Comparison of ENCODE assay signal across 15 cellular contexts in genomic region chr13:85935868-85936467, GRCh38.
A peak's percentile ranks its signal among the peaks of the same experiment; 100 is the strongest.
DNase-seq lines count a peak whose midpoint lies in the region; ATAC-seq and TF ChIP-seq lines count a peak whose summit lies in the region.
"Had no signal": no experiment of that assay in that cellular context is flagged by ENCODE, and none has a peak within 500 bp of the region (broad histone marks: within the 10 kb centered on the region; RNA-seq: fewer than 3 reads in every experiment).

No MANE protein-coding gene starts in this region.

- H3K4me1 ChIP-seq in HEK293 (ENCODE audit: control insufficient read depth, insufficient read depth, low read length): no peaks in the 10 kb centered on the region
- H3K4me1 ChIP-seq: Caco-2 had no signal

- ATAC-seq in HG03159 (IDR thresholded peaks at IDR 0.05; ENCODE audit: unreplicated experiment): no peak
- ATAC-seq: HepG2 had no signal

- in situ Hi-C loops in Caki2 (cut with HindIII; ENCODE audit: low pct_unique_long_range_greater_than_20kb, low sequenced_read_pairs): no loop called here

- H3K27ac ChIP-seq in HEK293 (ENCODE audit: extremely low read depth, low read depth, low read length): no peak overlapping the region
- H3K27ac ChIP-seq: C4-2B, GM23248 had no signal

- H3K4me3 ChIP-seq in HEK293 (ENCODE audit: low read depth, low read length): no peak overlapping the region
- H3K4me3 ChIP-seq: GM23248 had no signal

- DNase-seq in Caki2 (ENCODE audit: low read depth) (peak; percentile 3), RKO (ENCODE audit: low spot score) (peak; percentile 2), NCI-H345 treated with DMSO at 0.1 percent for 48 hours (lab: John Stamatoyannopoulos, UW; ENCODE audit: unreplicated experiment) (no peak), NAMALWA (ENCODE audit: low spot score) (no peak)
- DNase-seq: AML-193; Caco-2; CD4-positive, alpha-beta T cell; DMS153; GM23248; HCEC 1CT; KBM-7 had no signal

- POLR2A ChIA-PET in HEK293 (lab: Yijun Ruan, JAX): no interaction called here

- no peak for TF ChIP-seq CTCF in HEK293 (tag by site-specific recombination; IDR thresholded peaks at IDR 0.05)

- CTCF ChIA-PET in HEK293 (lab: Yijun Ruan, JAX): no interaction called here

- no peaks in the 10 kb centered on the region for H3K36me3 ChIP-seq in HEK293 (ENCODE audit: control insufficient read depth in 2 of 2, insufficient read depth in 1 of 2, low read length in 2 of 2)

- no peaks in the 10 kb centered on the region for H3K9me3 ChIP-seq in HEK293 (ENCODE audit: control insufficient read depth, insufficient read depth, low read depth, low read length)

TF ChIP-seq in HEK293, 187 proteins besides CTCF, POLR2A, EP300 and RAD21:
- TF ChIP-seq ZFP3 (tag by site-specific recombination; IDR thresholded peaks at IDR 0.05; ENCODE audit: low read depth) (no peak), KLF9 (tag by site-specific recombination; IDR thresholded peaks at IDR 0.05; ENCODE audit: low read depth) (no peak), SETDB1 (IDR thresholded peaks at IDR 0.05; ENCODE audit: insufficient read length, low read length) (peak; percentile 95), ZNF621 (tag by site-specific recombination; IDR thresholded peaks at IDR 0.05) (no peak), TRIM28 (IDR thresholded peaks at IDR 0.05; ENCODE audit: borderline replicate concordance, low read length) (peak; percentile 99; the same call in 1 of the 2 replicates), ZNF626 (tag by site-specific recombination; IDR thresholded peaks at IDR 0.05) (no peak), ZNF571 (tag by site-specific recombination; IDR thresholded peaks at IDR 0.05) (no peak), ZNF146 (tag by site-specific recombination; IDR thresholded peaks at IDR 0.05) (no peak), WT1 (tag by site-specific recombination; IDR thresholded peaks at IDR 0.05) (no peak), ZSCAN23 (tag by site-specific recombination; IDR thresholded peaks at IDR 0.05) (no peak), ZNF416 (tag by site-specific recombination; IDR thresholded peaks at IDR 0.05) (no peak), YY2 (tag by site-specific recombination; IDR thresholded peaks at IDR 0.05) (no peak), ZFP69B (tag by site-specific recombination; IDR thresholded peaks at IDR 0.05) (no peak), ZNF18 (tag by site-specific recombination; IDR thresholded peaks at IDR 0.05) (no peak), ZNF777 (tag by site-specific recombination; IDR thresholded peaks at IDR 0.05; ENCODE audit: borderline replicate concordance) (no peak), ZBTB44 (tag by site-specific recombination; IDR thresholded peaks at IDR 0.05) (no peak)

Comparison
In these comparisons a context has a peak if more than half of its experiments do, and no peak if none do; other contexts are left out.
1. DNase-seq: peak in Caki2 (single experiment) and RKO (single experiment); none in NCI-H345 treated with DMSO at 0.1 percent for 48 hours (single experiment) and NAMALWA (single experiment).